Comparison of ENCODE assay signal across 1 cellular context in genomic region chr1:203290261-203291089, GRCh38.
TF ChIP-seq lines count a peak whose summit lies in the region.

No MANE protein-coding gene starts in this region.

TF ChIP-seq in K562, 482 proteins besides CTCF, POLR2A, EP300 and RAD21 (continued from another document and continues in another):
- TF ChIP-seq MGA (IDR thresholded peaks at IDR 0.05) (peak; percentile 66; the same call in 1 of the 2 replicates), CBFA2T3 (IDR thresholded peaks at IDR 0.05) (peak; percentile 13; the same call in 1 of the 2 replicates), USF1 (CRISPR knock-in tag; IDR thresholded peaks at IDR 0.05) (0 out of 2 replicates have a peak, but pooled peaks have one; percentile 23), ARID1B (IDR thresholded peaks at IDR 0.05) (peak; percentile 4; the same call in 1 of the 2 replicates), ZNF830 (CRISPR knock-in tag; IDR thresholded peaks at IDR 0.05) (no peak), ZNF589 (CRISPR knock-in tag; IDR thresholded peaks at IDR 0.05; ENCODE audit: low read depth) (0 out of 2 replicates have a peak, but pooled peaks have one; percentile 31), MCM7 (IDR thresholded peaks at IDR 0.05) (no peak), NCOA1 (IDR thresholded peaks at IDR 0.05; ENCODE audit: low read depth) (no peak), RREB1 (CRISPR knock-in tag; IDR thresholded peaks at IDR 0.05) (no peak), GATAD2A (IDR thresholded peaks at IDR 0.05) (0 out of 2 replicates have a peak, but pooled peaks have one; percentile 50), MAX (CRISPR knock-in tag; IDR thresholded peaks at IDR 0.05) (peak; percentile 92), VEZF1 (CRISPR knock-in tag; IDR thresholded peaks at IDR 0.05) (peak; percentile 81), MNT (conservative IDR thresholded peaks at IDR 0.05) (no peak), ATF1 (CRISPR knock-in tag; IDR thresholded peaks at IDR 0.05) (peak; percentile 18; the same call in 1 of the 2 replicates), ATF1 (tag; IDR thresholded peaks at IDR 0.05) (peak; percentile 90), CREB3L1 (IDR thresholded peaks at IDR 0.05; ENCODE audit: borderline replicate concordance, low read depth) (peak; percentile 78), EGR1 (conservative IDR thresholded peaks at IDR 0.05) (peak; percentile 89), ZBTB5 (IDR thresholded peaks at IDR 0.05) (no peak), FOXA3 (CRISPR knock-in tag; conservative IDR thresholded peaks at IDR 0.05 in 1 of 2, IDR thresholded peaks at IDR 0.05 in 1 of 2) (no peak), RBFOX2 (IDR thresholded peaks at IDR 0.05; ENCODE audit: low read depth, low read length) (peak; percentile 83), ZNF395 (CRISPR knock-in tag; IDR thresholded peaks at IDR 0.05) (peak; percentile 19; the same call in 1 of the 2 replicates), BRD4 (IDR thresholded peaks at IDR 0.05) (no peak), CREB1 (IDR thresholded peaks at IDR 0.05) (peak; percentile 90), CREB1 (CRISPR knock-in tag; IDR thresholded peaks at IDR 0.05) (peak; percentile 93), ELF2 (CRISPR knock-in tag; IDR thresholded peaks at IDR 0.05) (no peak)
